In the genomic region with DNA sequence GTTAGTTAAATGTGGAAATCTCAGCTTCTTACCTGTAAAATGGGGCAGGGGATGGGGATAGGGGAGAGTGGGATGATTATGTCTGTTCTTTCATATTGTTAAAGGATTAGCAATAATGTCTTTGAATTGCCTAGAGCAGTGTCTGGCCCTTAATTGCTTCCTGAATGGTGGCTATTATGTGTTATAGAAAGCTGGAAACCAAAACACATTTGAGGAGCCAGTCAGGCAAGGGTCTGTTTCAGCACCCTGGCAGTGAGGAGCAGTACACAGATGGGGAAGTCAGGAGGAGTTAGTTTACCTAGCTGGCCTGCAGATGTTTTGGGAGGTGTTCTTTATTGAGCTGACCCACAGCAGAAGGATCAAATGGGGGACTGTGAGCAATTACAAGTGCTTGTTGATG, we compare ENCODE assay signal across 3 cellular contexts.
A peak's percentile ranks its signal among the peaks of the same experiment; 100 is the strongest.
TF ChIP-seq lines count a peak whose summit lies in the region.

No MANE protein-coding gene starts in this region.

TF ChIP-seq in SK-N-SH treated with all-trans-retinoic acid at 6 μM for 48 hours, 23 proteins besides CTCF, POLR2A, EP300 and RAD21:
- 0 out of 2 replicates have a peak, but pooled peaks have one; percentile 38 for TF ChIP-seq ZNF70 (CRISPR knock-in tag; IDR thresholded peaks at IDR 0.05)
- TF ChIP-seq SNAI2 (CRISPR knock-in tag; IDR thresholded peaks at IDR 0.05) = no peak
- TF ChIP-seq ARNTL (CRISPR knock-in tag; IDR thresholded peaks at IDR 0.05; ENCODE audit: borderline replicate concordance, low read depth) = no peak
- TF ChIP-seq TCF4 (CRISPR knock-in tag; IDR thresholded peaks at IDR 0.05; ENCODE audit: borderline replicate concordance) = peak; percentile 29; the same call in 1 of the 2 replicates
- TF ChIP-seq, protein P1, sequence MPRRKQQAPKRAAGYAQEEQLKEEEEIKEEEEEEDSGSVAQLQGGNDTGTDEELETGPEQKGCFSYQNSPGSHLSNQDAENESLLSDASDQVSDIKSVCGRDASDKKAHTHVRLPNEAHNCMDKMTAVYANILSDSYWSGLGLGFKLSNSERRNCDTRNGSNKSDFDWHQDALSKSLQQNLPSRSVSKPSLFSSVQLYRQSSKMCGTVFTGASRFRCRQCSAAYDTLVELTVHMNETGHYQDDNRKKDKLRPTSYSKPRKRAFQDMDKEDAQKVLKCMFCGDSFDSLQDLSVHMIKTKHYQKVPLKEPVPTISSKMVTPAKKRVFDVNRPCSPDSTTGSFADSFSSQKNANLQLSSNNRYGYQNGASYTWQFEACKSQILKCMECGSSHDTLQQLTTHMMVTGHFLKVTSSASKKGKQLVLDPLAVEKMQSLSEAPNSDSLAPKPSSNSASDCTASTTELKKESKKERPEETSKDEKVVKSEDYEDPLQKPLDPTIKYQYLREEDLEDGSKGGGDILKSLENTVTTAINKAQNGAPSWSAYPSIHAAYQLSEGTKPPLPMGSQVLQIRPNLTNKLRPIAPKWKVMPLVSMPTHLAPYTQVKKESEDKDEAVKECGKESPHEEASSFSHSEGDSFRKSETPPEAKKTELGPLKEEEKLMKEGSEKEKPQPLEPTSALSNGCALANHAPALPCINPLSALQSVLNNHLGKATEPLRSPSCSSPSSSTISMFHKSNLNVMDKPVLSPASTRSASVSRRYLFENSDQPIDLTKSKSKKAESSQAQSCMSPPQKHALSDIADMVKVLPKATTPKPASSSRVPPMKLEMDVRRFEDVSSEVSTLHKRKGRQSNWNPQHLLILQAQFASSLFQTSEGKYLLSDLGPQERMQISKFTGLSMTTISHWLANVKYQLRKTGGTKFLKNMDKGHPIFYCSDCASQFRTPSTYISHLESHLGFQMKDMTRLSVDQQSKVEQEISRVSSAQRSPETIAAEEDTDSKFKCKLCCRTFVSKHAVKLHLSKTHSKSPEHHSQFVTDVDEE (CRISPR knock-in tag; IDR thresholded peaks at IDR 0.05) = no peak

TF ChIP-seq in SK-N-SH, 30 proteins besides CTCF, POLR2A, EP300 and RAD21:
- TF ChIP-seq, protein P2, sequence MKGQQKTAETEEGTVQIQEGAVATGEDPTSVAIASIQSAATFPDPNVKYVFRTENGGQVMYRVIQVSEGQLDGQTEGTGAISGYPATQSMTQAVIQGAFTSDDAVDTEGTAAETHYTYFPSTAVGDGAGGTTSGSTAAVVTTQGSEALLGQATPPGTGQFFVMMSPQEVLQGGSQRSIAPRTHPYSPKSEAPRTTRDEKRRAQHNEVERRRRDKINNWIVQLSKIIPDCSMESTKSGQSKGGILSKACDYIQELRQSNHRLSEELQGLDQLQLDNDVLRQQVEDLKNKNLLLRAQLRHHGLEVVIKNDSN (IDR thresholded peaks at IDR 0.05; ENCODE audit: borderline replicate concordance, low read depth) = no peak
- no peak for TF ChIP-seq GABPA (IDR thresholded peaks at IDR 0.05; ENCODE audit: low read depth)
- TF ChIP-seq RCOR1 (IDR thresholded peaks at IDR 0.05; ENCODE audit: low read length) = no peak
- TF ChIP-seq ELF1 (IDR thresholded peaks at IDR 0.05) = no peak
- TF ChIP-seq, protein P3, sequence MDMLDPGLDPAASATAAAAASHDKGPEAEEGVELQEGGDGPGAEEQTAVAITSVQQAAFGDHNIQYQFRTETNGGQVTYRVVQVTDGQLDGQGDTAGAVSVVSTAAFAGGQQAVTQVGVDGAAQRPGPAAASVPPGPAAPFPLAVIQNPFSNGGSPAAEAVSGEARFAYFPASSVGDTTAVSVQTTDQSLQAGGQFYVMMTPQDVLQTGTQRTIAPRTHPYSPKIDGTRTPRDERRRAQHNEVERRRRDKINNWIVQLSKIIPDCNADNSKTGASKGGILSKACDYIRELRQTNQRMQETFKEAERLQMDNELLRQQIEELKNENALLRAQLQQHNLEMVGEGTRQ (IDR thresholded peaks at IDR 0.05; ENCODE audit: borderline replicate concordance, low read depth, low read length) = no peak
- no peak for TF ChIP-seq SMC3 (IDR thresholded peaks at IDR 0.05; ENCODE audit: low read depth, low read length)
- no peak for TF ChIP-seq YY1 (IDR thresholded peaks at IDR 0.05; ENCODE audit: low read depth)
- no peak for TF ChIP-seq MEF2A (IDR thresholded peaks at IDR 0.05; ENCODE audit: borderline replicate concordance, low read depth)
- TF ChIP-seq NFIC (IDR thresholded peaks at IDR 0.05; ENCODE audit: borderline replicate concordance) = no peak
- no peak for TF ChIP-seq POLR2AphosphoS5 (IDR thresholded peaks at IDR 0.05; ENCODE audit: low read depth, low read length)
- TF ChIP-seq, protein P4, sequence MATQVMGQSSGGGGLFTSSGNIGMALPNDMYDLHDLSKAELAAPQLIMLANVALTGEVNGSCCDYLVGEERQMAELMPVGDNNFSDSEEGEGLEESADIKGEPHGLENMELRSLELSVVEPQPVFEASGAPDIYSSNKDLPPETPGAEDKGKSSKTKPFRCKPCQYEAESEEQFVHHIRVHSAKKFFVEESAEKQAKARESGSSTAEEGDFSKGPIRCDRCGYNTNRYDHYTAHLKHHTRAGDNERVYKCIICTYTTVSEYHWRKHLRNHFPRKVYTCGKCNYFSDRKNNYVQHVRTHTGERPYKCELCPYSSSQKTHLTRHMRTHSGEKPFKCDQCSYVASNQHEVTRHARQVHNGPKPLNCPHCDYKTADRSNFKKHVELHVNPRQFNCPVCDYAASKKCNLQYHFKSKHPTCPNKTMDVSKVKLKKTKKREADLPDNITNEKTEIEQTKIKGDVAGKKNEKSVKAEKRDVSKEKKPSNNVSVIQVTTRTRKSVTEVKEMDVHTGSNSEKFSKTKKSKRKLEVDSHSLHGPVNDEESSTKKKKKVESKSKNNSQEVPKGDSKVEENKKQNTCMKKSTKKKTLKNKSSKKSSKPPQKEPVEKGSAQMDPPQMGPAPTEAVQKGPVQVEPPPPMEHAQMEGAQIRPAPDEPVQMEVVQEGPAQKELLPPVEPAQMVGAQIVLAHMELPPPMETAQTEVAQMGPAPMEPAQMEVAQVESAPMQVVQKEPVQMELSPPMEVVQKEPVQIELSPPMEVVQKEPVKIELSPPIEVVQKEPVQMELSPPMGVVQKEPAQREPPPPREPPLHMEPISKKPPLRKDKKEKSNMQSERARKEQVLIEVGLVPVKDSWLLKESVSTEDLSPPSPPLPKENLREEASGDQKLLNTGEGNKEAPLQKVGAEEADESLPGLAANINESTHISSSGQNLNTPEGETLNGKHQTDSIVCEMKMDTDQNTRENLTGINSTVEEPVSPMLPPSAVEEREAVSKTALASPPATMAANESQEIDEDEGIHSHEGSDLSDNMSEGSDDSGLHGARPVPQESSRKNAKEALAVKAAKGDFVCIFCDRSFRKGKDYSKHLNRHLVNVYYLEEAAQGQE (IDR thresholded peaks at IDR 0.05; ENCODE audit: low read depth, low read length) = no peak
- no peak for TF ChIP-seq EZH2phosphoT487 (IDR thresholded peaks at IDR 0.05; ENCODE audit: borderline replicate concordance, low read depth)
- TF ChIP-seq, protein P5, sequence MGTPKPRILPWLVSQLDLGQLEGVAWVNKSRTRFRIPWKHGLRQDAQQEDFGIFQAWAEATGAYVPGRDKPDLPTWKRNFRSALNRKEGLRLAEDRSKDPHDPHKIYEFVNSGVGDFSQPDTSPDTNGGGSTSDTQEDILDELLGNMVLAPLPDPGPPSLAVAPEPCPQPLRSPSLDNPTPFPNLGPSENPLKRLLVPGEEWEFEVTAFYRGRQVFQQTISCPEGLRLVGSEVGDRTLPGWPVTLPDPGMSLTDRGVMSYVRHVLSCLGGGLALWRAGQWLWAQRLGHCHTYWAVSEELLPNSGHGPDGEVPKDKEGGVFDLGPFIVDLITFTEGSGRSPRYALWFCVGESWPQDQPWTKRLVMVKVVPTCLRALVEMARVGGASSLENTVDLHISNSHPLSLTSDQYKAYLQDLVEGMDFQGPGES (IDR thresholded peaks at IDR 0.05; ENCODE audit: low read depth, low read length) = no peak

TF ChIP-seq in HepG2, 621 proteins besides CTCF, POLR2A, EP300 and RAD21:
- TF ChIP-seq ARNTL (CRISPR knock-in tag; IDR thresholded peaks at IDR 0.05) (no peak), NPAS2 (CRISPR knock-in tag; IDR thresholded peaks at IDR 0.05; ENCODE audit: borderline replicate concordance) (no peak), SRSF9 (IDR thresholded peaks at IDR 0.05; ENCODE audit: borderline replicate concordance, insufficient read depth, low read depth, low read length, poor library complexity, severe bottlenecking) (no peak), ZSCAN25 (CRISPR knock-in tag; IDR thresholded peaks at IDR 0.05) (no peak), ZNF777 (CRISPR knock-in tag; IDR thresholded peaks at IDR 0.05) (no peak), PHF8 (CRISPR knock-in tag; IDR thresholded peaks at IDR 0.05) (no peak), RXRB (CRISPR knock-in tag; IDR thresholded peaks at IDR 0.05; ENCODE audit: borderline replicate concordance) (no peak), SMC3 (IDR thresholded peaks at IDR 0.05; ENCODE audit: low read length) (no peak), NR2C2 (CRISPR knock-in tag; IDR thresholded peaks at IDR 0.05; ENCODE audit: borderline replicate concordance) (no peak), ZNF703 (CRISPR knock-in tag; IDR thresholded peaks at IDR 0.05; ENCODE audit: borderline replicate concordance) (no peak), ATAD3A (CRISPR knock-in tag; IDR thresholded peaks at IDR 0.05) (no peak), ZNF816 (CRISPR knock-in tag; IDR thresholded peaks at IDR 0.05; ENCODE audit: borderline replicate concordance) (no peak), ZKSCAN5 (CRISPR knock-in tag; IDR thresholded peaks at IDR 0.05) (no peak)
- TF ChIP-seq, protein P6, sequence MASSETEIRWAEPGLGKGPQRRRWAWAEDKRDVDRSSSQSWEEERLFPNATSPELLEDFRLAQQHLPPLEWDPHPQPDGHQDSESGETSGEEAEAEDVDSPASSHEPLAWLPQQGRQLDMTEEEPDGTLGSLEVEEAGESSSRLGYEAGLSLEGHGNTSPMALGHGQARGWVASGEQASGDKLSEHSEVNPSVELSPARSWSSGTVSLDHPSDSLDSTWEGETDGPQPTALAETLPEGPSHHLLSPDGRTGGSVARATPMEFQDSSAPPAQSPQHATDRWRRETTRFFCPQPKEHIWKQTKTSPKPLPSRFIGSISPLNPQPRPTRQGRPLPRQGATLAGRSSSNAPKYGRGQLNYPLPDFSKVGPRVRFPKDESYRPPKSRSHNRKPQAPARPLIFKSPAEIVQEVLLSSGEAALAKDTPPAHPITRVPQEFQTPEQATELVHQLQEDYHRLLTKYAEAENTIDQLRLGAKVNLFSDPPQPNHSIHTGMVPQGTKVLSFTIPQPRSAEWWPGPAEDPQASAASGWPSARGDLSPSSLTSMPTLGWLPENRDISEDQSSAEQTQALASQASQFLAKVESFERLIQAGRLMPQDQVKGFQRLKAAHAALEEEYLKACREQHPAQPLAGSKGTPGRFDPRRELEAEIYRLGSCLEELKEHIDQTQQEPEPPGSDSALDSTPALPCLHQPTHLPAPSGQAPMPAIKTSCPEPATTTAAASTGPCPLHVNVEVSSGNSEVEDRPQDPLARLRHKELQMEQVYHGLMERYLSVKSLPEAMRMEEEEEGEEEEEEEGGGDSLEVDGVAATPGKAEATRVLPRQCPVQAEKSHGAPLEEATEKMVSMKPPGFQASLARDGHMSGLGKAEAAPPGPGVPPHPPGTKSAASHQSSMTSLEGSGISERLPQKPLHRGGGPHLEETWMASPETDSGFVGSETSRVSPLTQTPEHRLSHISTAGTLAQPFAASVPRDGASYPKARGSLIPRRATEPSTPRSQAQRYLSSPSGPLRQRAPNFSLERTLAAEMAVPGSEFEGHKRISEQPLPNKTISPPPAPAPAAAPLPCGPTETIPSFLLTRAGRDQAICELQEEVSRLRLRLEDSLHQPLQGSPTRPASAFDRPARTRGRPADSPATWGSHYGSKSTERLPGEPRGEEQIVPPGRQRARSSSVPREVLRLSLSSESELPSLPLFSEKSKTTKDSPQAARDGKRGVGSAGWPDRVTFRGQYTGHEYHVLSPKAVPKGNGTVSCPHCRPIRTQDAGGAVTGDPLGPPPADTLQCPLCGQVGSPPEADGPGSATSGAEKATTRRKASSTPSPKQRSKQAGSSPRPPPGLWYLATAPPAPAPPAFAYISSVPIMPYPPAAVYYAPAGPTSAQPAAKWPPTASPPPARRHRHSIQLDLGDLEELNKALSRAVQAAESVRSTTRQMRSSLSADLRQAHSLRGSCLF (CRISPR knock-in tag; IDR thresholded peaks at IDR 0.05; ENCODE audit: borderline replicate concordance) = no peak
- TF ChIP-seq, protein P7, sequence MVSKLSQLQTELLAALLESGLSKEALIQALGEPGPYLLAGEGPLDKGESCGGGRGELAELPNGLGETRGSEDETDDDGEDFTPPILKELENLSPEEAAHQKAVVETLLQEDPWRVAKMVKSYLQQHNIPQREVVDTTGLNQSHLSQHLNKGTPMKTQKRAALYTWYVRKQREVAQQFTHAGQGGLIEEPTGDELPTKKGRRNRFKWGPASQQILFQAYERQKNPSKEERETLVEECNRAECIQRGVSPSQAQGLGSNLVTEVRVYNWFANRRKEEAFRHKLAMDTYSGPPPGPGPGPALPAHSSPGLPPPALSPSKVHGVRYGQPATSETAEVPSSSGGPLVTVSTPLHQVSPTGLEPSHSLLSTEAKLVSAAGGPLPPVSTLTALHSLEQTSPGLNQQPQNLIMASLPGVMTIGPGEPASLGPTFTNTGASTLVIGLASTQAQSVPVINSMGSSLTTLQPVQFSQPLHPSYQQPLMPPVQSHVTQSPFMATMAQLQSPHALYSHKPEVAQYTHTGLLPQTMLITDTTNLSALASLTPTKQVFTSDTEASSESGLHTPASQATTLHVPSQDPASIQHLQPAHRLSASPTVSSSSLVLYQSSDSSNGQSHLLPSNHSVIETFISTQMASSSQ (IDR thresholded peaks at IDR 0.05; ENCODE audit: low read depth) = no peak
- TF ChIP-seq, protein P7 (CRISPR knock-in tag; IDR thresholded peaks at IDR 0.05; ENCODE audit: borderline replicate concordance) = no peak
- TF ChIP-seq, protein P8, sequence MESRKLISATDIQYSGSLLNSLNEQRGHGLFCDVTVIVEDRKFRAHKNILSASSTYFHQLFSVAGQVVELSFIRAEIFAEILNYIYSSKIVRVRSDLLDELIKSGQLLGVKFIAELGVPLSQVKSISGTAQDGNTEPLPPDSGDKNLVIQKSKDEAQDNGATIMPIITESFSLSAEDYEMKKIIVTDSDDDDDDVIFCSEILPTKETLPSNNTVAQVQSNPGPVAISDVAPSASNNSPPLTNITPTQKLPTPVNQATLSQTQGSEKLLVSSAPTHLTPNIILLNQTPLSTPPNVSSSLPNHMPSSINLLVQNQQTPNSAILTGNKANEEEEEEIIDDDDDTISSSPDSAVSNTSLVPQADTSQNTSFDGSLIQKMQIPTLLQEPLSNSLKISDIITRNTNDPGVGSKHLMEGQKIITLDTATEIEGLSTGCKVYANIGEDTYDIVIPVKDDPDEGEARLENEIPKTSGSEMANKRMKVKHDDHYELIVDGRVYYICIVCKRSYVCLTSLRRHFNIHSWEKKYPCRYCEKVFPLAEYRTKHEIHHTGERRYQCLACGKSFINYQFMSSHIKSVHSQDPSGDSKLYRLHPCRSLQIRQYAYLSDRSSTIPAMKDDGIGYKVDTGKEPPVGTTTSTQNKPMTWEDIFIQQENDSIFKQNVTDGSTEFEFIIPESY (CRISPR knock-in tag; IDR thresholded peaks at IDR 0.05) = no peak
